ENCODE assay signal across 1 cellular context in the genomic region with DNA sequence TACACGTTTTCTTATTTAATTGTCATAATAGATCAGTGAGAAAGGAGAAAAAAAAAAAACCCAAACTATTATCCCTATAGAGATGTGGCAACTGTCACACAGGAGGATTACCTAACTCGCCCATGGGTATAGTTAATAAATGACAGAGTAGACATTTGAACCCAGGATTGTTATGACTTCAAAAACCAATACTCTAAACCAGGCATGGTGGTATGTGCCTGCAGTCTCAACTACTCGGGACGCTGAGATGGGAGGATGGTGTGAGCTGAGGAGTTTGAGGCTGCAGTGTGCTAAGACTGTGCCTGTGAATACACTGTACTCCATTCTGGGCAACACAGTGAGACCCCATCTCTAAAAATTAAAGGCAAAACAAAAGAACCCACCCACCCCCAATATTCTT.
TF ChIP-seq lines count a peak whose summit lies in the region.

No MANE protein-coding gene starts in this region.

TF ChIP-seq in HepG2, 621 proteins besides CTCF, POLR2A, EP300 and RAD21 (continued from another document):
- TF ChIP-seq, protein P1, sequence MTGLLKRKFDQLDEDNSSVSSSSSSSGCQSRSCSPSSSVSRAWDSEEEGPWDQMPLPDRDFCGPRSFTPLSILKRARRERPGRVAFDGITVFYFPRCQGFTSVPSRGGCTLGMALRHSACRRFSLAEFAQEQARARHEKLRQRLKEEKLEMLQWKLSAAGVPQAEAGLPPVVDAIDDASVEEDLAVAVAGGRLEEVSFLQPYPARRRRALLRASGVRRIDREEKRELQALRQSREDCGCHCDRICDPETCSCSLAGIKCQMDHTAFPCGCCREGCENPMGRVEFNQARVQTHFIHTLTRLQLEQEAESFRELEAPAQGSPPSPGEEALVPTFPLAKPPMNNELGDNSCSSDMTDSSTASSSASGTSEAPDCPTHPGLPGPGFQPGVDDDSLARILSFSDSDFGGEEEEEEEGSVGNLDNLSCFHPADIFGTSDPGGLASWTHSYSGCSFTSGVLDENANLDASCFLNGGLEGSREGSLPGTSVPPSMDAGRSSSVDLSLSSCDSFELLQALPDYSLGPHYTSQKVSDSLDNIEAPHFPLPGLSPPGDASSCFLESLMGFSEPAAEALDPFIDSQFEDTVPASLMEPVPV (CRISPR knock-in tag; IDR thresholded peaks at IDR 0.05): no peak
- TF ChIP-seq ZNF83 (CRISPR knock-in tag; IDR thresholded peaks at IDR 0.05; ENCODE audit: borderline replicate concordance) (no peak), CEBPB (IDR thresholded peaks at IDR 0.05; ENCODE audit: borderline replicate concordance, low read depth, low read length) (peak; percentile 89), DNMT1 (CRISPR knock-in tag; IDR thresholded peaks at IDR 0.05) (no peak), KDM3A (CRISPR knock-in tag; IDR thresholded peaks at IDR 0.05; ENCODE audit: low read depth) (no peak), ZMYM4 (CRISPR knock-in tag; IDR thresholded peaks at IDR 0.05) (peak; percentile 81; the same call in 1 of the 2 replicates), TBP (CRISPR knock-in tag; IDR thresholded peaks at IDR 0.05) (no peak), ZNF383 (CRISPR knock-in tag; IDR thresholded peaks at IDR 0.05; ENCODE audit: borderline replicate concordance) (no peak), TCF7L2 (IDR thresholded peaks at IDR 0.05; ENCODE audit: low read depth, low read length) (no peak), MIER3 (CRISPR knock-in tag; IDR thresholded peaks at IDR 0.05; ENCODE audit: borderline replicate concordance) (no peak), ZNF20 (CRISPR knock-in tag; IDR thresholded peaks at IDR 0.05) (no peak), CBX2 (IDR thresholded peaks at IDR 0.05; ENCODE audit: low read depth, low read length) (no peak), CBX2 (CRISPR knock-in tag; IDR thresholded peaks at IDR 0.05; ENCODE audit: low read depth) (no peak), TEAD3 (CRISPR knock-in tag; optimal IDR thresholded peaks at IDR 0.05; ENCODE audit: borderline replicate concordance) (peak; percentile 81), NFRKB (IDR thresholded peaks at IDR 0.05) (no peak), SOX5 (CRISPR knock-in tag; IDR thresholded peaks at IDR 0.05; ENCODE audit: borderline replicate concordance) (peak; percentile 73; the same call in 1 of the 2 replicates), MED13 (CRISPR knock-in tag; IDR thresholded peaks at IDR 0.05) (no peak), ZNF672 (CRISPR knock-in tag; IDR thresholded peaks at IDR 0.05) (no peak), ZNF563 (CRISPR knock-in tag; IDR thresholded peaks at IDR 0.05) (no peak)
- TF ChIP-seq, protein P2, sequence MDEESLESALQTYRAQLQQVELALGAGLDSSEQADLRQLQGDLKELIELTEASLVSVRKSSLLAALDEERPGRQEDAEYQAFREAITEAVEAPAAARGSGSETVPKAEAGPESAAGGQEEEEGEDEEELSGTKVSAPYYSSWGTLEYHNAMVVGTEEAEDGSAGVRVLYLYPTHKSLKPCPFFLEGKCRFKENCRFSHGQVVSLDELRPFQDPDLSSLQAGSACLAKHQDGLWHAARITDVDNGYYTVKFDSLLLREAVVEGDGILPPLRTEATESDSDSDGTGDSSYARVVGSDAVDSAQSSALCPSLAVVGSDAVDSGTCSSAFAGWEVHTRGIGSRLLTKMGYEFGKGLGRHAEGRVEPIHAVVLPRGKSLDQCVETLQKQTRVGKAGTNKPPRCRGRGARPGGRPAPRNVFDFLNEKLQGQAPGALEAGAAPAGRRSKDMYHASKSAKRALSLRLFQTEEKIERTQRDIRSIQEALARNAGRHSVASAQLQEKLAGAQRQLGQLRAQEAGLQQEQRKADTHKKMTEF (CRISPR knock-in tag; IDR thresholded peaks at IDR 0.05): no peak
- TF ChIP-seq, protein P3, sequence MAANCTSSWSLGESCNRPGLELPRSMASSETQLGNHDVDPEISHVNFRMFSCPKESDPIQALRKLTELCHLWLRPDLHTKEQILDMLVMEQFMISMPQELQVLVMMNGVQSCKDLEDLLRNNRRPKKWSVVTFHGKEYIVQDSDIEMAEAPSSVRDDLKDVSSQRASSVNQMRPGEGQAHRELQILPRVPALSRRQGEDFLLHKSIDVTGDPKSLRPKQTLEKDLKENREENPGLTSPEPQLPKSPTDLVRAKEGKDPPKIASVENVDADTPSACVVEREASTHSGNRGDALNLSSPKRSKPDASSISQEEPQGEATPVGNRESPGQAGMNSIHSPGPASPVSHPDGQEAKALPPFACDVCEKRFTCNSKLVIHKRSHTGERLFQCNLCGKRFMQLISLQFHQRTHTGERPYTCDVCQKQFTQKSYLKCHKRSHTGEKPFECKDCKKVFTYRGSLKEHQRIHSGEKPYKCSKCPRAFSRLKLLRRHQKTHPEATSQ (CRISPR knock-in tag; IDR thresholded peaks at IDR 0.05; ENCODE audit: borderline replicate concordance): 0 out of 2 replicates have a peak, but pooled peaks have one; percentile 31
